Comparison of ENCODE assay signal across 27 cellular contexts in genomic region chr5:146034605-146035004, GRCh38.
"Had no signal": no experiment of that assay in that cellular context is flagged by ENCODE, and none has a peak within 500 bp of the region (broad histone marks: within the 10 kb centered on the region; RNA-seq: fewer than 3 reads in every experiment).

No MANE protein-coding gene starts in this region.

- DNase-seq: naive thymus-derived CD8-positive, alpha-beta T cell; nephron progenitor cell; nucleus accumbens; pancreas; right cardiac atrium; right lobe of liver; sigmoid colon; small intestine; stimulated activated CD4-positive, alpha-beta T cell treated with anti-CD3 and anti-CD28 coated beads, Interleukin-15, amount 100 ng/mL, for 24 hours; stimulated activated CD4-positive, alpha-beta T cell treated with anti-CD3 and anti-CD28 coated beads, Interleukin-2, amount 100 ng/mL, for 24 hours; stimulated activated CD4-positive, alpha-beta T cell treated with anti-CD3 and anti-CD28 coated beads, Interleukin-2, amount 100 ng/mL, for 48 hours; stimulated activated CD4-positive, alpha-beta T cell treated with anti-CD3 and anti-CD28 coated beads, Interleukin-4, amount 100 ng/mL, for 24 hours; stimulated activated naive B cell treated with anti-CD40 and anti-IgM and Interleukin-4, amounts not matched to agents 10 μg/mL and 1 μg/mL and 100 μg/mL, for 72 hours; stimulated activated naive CD4-positive, alpha-beta T cell treated with Interleukin-2 at 50 U/mL for 16 hours; stomach; thyroid gland; trophoblast cell; upper lobe of left lung had no signal

- H3K4me1 ChIP-seq: pancreas, prostate gland, sigmoid colon, thyroid gland, tibial nerve, upper lobe of left lung, vagina had no signal

- H3K27me3 Mint-ChIP-seq: natural killer cell treated with Interleukin-12 subunit alpha and Interleukin-12 subunit beta and Interleukin-15 and Interleukin-18, amount 100 ng/mL, for 72 hours; stimulated activated naive CD8-positive, alpha-beta T cell treated with anti-CD3 and anti-CD28 coated beads, Interleukin-15, Interleukin-2, amounts not matched to agents 100 ng/mL and 50 ng/mL, for 24 hours had no signal

- H3K4me1 Mint-ChIP-seq: naive thymus-derived CD8-positive, alpha-beta T cell; neural crest cell; stimulated activated effector memory CD8-positive, alpha-beta T cell treated with anti-CD3 and anti-CD28 coated beads, Interleukin-12 subunit alpha, Interleukin-12 subunit beta, amount 100 ng/mL, for 72 hours; stimulated activated naive B cell treated with anti-CD40 and anti-IgM and Interleukin-4, amounts not matched to agents 10 μg/mL and 1 μg/mL and 100 μg/mL, for 72 hours had no signal

- H3K4me3 ChIP-seq: pancreas, prostate gland, right lobe of liver, sigmoid colon, stomach, thoracic aorta, thyroid gland, tibial nerve, upper lobe of left lung, vagina had no signal

- H3K4me3 Mint-ChIP-seq: naive thymus-derived CD8-positive, alpha-beta T cell; natural killer cell treated with Interleukin-12 subunit alpha and Interleukin-12 subunit beta and Interleukin-15 and Interleukin-18, amount 100 ng/mL, for 72 hours; nephron progenitor cell; neural crest cell; stimulated activated effector memory CD8-positive, alpha-beta T cell treated with anti-CD3 and anti-CD28 coated beads, Interleukin-12 subunit alpha, Interleukin-12 subunit beta, amount 100 ng/mL, for 72 hours; stimulated activated naive B cell treated with anti-CD40 and anti-IgM and Interleukin-4, amounts not matched to agents 10 μg/mL and 1 μg/mL and 100 μg/mL, for 72 hours; stimulated activated naive CD8-positive, alpha-beta T cell treated with anti-CD3 and anti-CD28 coated beads, Interleukin-15, Interleukin-2, amounts not matched to agents 100 ng/mL and 50 ng/mL, for 24 hours had no signal

- H3K9me3 Mint-ChIP-seq: naive thymus-derived CD8-positive, alpha-beta T cell; natural killer cell treated with Interleukin-12 subunit alpha and Interleukin-12 subunit beta and Interleukin-15 and Interleukin-18, amount 100 ng/mL, for 72 hours; nephron progenitor cell; neural crest cell; stimulated activated effector memory CD8-positive, alpha-beta T cell treated with anti-CD3 and anti-CD28 coated beads, Interleukin-12 subunit alpha, Interleukin-12 subunit beta, amount 100 ng/mL, for 72 hours; stimulated activated naive B cell treated with anti-CD40 and anti-IgM and Interleukin-4, amounts not matched to agents 10 μg/mL and 1 μg/mL and 100 μg/mL, for 72 hours; stimulated activated naive CD8-positive, alpha-beta T cell treated with anti-CD3 and anti-CD28 coated beads, Interleukin-15, Interleukin-2, amounts not matched to agents 100 ng/mL and 50 ng/mL, for 24 hours had no signal

- ATAC-seq: naive thymus-derived CD8-positive, alpha-beta T cell; natural killer cell treated with Interleukin-12 subunit alpha and Interleukin-12 subunit beta and Interleukin-15 and Interleukin-18, amount 100 ng/mL, for 72 hours; pancreas; right cardiac atrium; right lobe of liver; stimulated activated effector memory CD8-positive, alpha-beta T cell treated with anti-CD3 and anti-CD28 coated beads, Interleukin-12 subunit alpha, Interleukin-12 subunit beta, amount 100 ng/mL, for 72 hours; stimulated activated naive B cell treated with anti-CD40 and anti-IgM and Interleukin-4, amounts not matched to agents 10 μg/mL and 1 μg/mL and 100 μg/mL, for 72 hours had no signal

- H3K27ac Mint-ChIP-seq: naive thymus-derived CD8-positive, alpha-beta T cell; natural killer cell treated with Interleukin-12 subunit alpha and Interleukin-12 subunit beta and Interleukin-15 and Interleukin-18, amount 100 ng/mL, for 72 hours; nephron progenitor cell; stimulated activated effector memory CD8-positive, alpha-beta T cell treated with anti-CD3 and anti-CD28 coated beads, Interleukin-12 subunit alpha, Interleukin-12 subunit beta, amount 100 ng/mL, for 72 hours; stimulated activated naive B cell treated with anti-CD40 and anti-IgM and Interleukin-4, amounts not matched to agents 10 μg/mL and 1 μg/mL and 100 μg/mL, for 72 hours; stimulated activated naive CD8-positive, alpha-beta T cell treated with anti-CD3 and anti-CD28 coated beads, Interleukin-15, Interleukin-2, amounts not matched to agents 100 ng/mL and 50 ng/mL, for 24 hours had no signal

- H3K9me3 ChIP-seq: neutrophil, pancreas, prostate gland, right lobe of liver, sigmoid colon, stomach, thoracic aorta, thyroid gland, tibial nerve, upper lobe of left lung, vagina had no signal

- H3K36me3 Mint-ChIP-seq: naive thymus-derived CD8-positive, alpha-beta T cell; natural killer cell treated with Interleukin-12 subunit alpha and Interleukin-12 subunit beta and Interleukin-15 and Interleukin-18, amount 100 ng/mL, for 72 hours; stimulated activated effector memory CD8-positive, alpha-beta T cell treated with anti-CD3 and anti-CD28 coated beads, Interleukin-12 subunit alpha, Interleukin-12 subunit beta, amount 100 ng/mL, for 72 hours; stimulated activated naive B cell treated with anti-CD40 and anti-IgM and Interleukin-4, amounts not matched to agents 10 μg/mL and 1 μg/mL and 100 μg/mL, for 72 hours had no signal

- H3K27ac ChIP-seq: neutrophil, pancreas, prostate gland, right lobe of liver, sigmoid colon, stomach, thoracic aorta, thyroid gland, tibial nerve, upper lobe of left lung, vagina had no signal

- H3K27me3 ChIP-seq: neutrophil, pancreas, right lobe of liver, sigmoid colon, stomach, thyroid gland, tibial nerve, upper lobe of left lung, vagina had no signal

- H3K36me3 ChIP-seq: neutrophil, pancreas, prostate gland, right lobe of liver, sigmoid colon, stomach, thoracic aorta, thyroid gland, tibial nerve, upper lobe of left lung, vagina had no signal
